Comparison of ENCODE assay signal across 9 cellular contexts in genomic region chr7:93115796-93116195, GRCh38. TPM values are rescaled to one million over a fixed set of nuclear protein-coding genes. Genes with fewer than 3 reads are reported as not detected.
A peak's percentile ranks its signal among the peaks of the same experiment; 100 is the strongest.
DNase-seq lines count a peak whose midpoint lies in the region; ATAC-seq, FAIRE-seq and TF ChIP-seq lines count a peak whose summit lies in the region.
"Had no signal": no experiment of that assay in that cellular context is flagged by ENCODE, and none has a peak within 500 bp of the region (broad histone marks: within the 10 kb centered on the region; RNA-seq: fewer than 3 reads in every experiment).

No MANE protein-coding gene starts in this region.

- H3K27ac ChIP-seq in foreskin keratinocyte: peak overlapping the region; percentile 93

- peak; percentile 94 to 95 for ATAC-seq in activated T-cell treated with anti-CD3 and anti-CD28 coated beads, Interleukin-2, amount 50 U/mL, for 72 hours (replicated peaks in 1 of 2)
- ATAC-seq in foreskin keratinocyte (peak; percentile 96), GM19397 (IDR thresholded peaks at IDR 0.05; ENCODE audit: unreplicated experiment) (no peak)

- no peak for FAIRE-seq in GM12891 (lab: Jason Lieb, UNC)

- peaks cover 27% of the 10 kb centered on the region for H3K4me1 ChIP-seq in foreskin keratinocyte

- H3K4me3 ChIP-seq in AG09309 (ENCODE audit: control insufficient read depth, low read depth, low read length) (peak overlapping the region; percentile 34), HFF-Myc (replicated peaks; ENCODE audit: low read depth, low read length) (no peak overlapping the region)

- no peak for TF ChIP-seq CTCF in AG09309 (IDR thresholded peaks at IDR 0.05; ENCODE audit: control insufficient read depth, insufficient read depth, low read depth, low read length, missing control alignments)
- no peak for TF ChIP-seq CTCF in HFF-Myc (IDR thresholded peaks at IDR 0.05; ENCODE audit: low read depth, low read length, missing control alignments)
- TF ChIP-seq CTCF in foreskin keratinocyte (conservative IDR thresholded peaks at IDR 0.05): no peak

- DNase-seq in AG09309 (ENCODE audit: low read depth) (peak; percentile 46), HFF-Myc (ENCODE audit: extremely low read depth, low read depth) (peak; percentile 24), foreskin keratinocyte (peak; percentile 63 to 83), GM12891 (ENCODE audit: insufficient read length, low spot score) (no peak), nucleus accumbens (lab: John Stamatoyannopoulos, UW) (no peak), NCI-H345 treated with DMSO at 0.1 percent for 48 hours (lab: John Stamatoyannopoulos, UW; ENCODE audit: unreplicated experiment) (no peak)
- DNase-seq in activated T-cell treated with anti-CD3 and anti-CD28 coated beads, Interleukin-2, amount 50 U/mL, for 72 hours: peak in 1 of 2 donors; percentile 18
- DNase-seq: NCI-H1930 had no signal

- H3K36me3 Mint-ChIP-seq in activated T-cell treated with anti-CD3 and anti-CD28 coated beads, Interleukin-2, amount 50 U/mL, for 72 hours (ENCODE audit: insufficient read depth in 2 of 2): peaks cover 23 to 29% of the 10 kb centered on the region in 2 donors

- no peak for TF ChIP-seq POLR2A in GM12891 (IDR thresholded peaks at IDR 0.05; ENCODE audit: low read depth, low read length)

- peak overlapping the region; percentile 54 to 86 for H3K4me3 Mint-ChIP-seq in activated T-cell treated with anti-CD3 and anti-CD28 coated beads, Interleukin-2, amount 50 U/mL, for 72 hours

- peaks cover 10 to 12% of the 10 kb centered on the region in 2 donors for H3K9me3 Mint-ChIP-seq in activated T-cell treated with anti-CD3 and anti-CD28 coated beads, Interleukin-2, amount 50 U/mL, for 72 hours

- no peaks in the 10 kb centered on the region for H3K27me3 Mint-ChIP-seq in activated T-cell treated with anti-CD3 and anti-CD28 coated beads, Interleukin-2, amount 50 U/mL, for 72 hours (ENCODE audit: low read depth)

- H3K27me3 ChIP-seq in foreskin keratinocyte: no peaks in the 10 kb centered on the region

- H3K4me1 Mint-ChIP-seq in activated T-cell treated with anti-CD3 and anti-CD28 coated beads, Interleukin-2, amount 50 U/mL, for 72 hours (ENCODE audit: low read depth): peaks cover 41% of the 10 kb centered on the region

- H3K27ac Mint-ChIP-seq in activated T-cell treated with anti-CD3 and anti-CD28 coated beads, Interleukin-2, amount 50 U/mL, for 72 hours: peak overlapping the region; percentile 79

TF ChIP-seq in GM12891, 5 proteins besides CTCF, POLR2A, EP300 and RAD21:
- no peak for TF ChIP-seq POLR2AphosphoS5 (IDR thresholded peaks at IDR 0.05; ENCODE audit: low read depth, low read length)
- TF ChIP-seq POU2F2 (IDR thresholded peaks at IDR 0.05; ENCODE audit: low read depth, low read length): no peak

RNA-seq across cellular contexts. Expression of gene SAMD9, which starts 2.0 kb away (rescaled TPM):
- total RNA-seq in activated T-cell treated with anti-CD3 and anti-CD28 coated beads, Interleukin-2, amount 50 U/mL, for 72 hours: 10 to 100 TPM in 1 of 2 donors, 1 to 10 TPM in 1; 7.1 to 14.6 TPM
- 20.6 and 34.2 TPM in 2 replicates for total RNA-seq in foreskin keratinocyte
- 3.3 and 4.8 TPM in 2 replicates for polyA plus RNA-seq in foreskin keratinocyte
- 9.2 TPM for polyA plus RNA-seq in GM12891 (2012; ENCODE audit: low read depth, missing spikeins)

RNA-seq across cellular contexts. Expression of gene SAMD9L, which starts 32.4 kb away (rescaled TPM):
- 10 to 100 TPM; 16.4 to 27.0 TPM for total RNA-seq in activated T-cell treated with anti-CD3 and anti-CD28 coated beads, Interleukin-2, amount 50 U/mL, for 72 hours
- 7.6 and 13.5 TPM in 2 replicates for total RNA-seq in foreskin keratinocyte
- 2.9 and 3.7 TPM in 2 replicates for polyA plus RNA-seq in foreskin keratinocyte
- polyA plus RNA-seq in GM12891 (2012; ENCODE audit: low read depth, missing spikeins): 14.6 TPM

Comparison
In these comparisons a context has a peak if more than half of its experiments do, and no peak if none do; other contexts are left out.
1. DNase-seq: peak in AG09309 (single experiment), HFF-Myc (single experiment) and foreskin keratinocyte (2 of 2); none in GM12891 (single experiment), nucleus accumbens (0 of 56) and NCI-H345 treated with DMSO at 0.1 percent for 48 hours (single experiment).